In the genomic region with DNA sequence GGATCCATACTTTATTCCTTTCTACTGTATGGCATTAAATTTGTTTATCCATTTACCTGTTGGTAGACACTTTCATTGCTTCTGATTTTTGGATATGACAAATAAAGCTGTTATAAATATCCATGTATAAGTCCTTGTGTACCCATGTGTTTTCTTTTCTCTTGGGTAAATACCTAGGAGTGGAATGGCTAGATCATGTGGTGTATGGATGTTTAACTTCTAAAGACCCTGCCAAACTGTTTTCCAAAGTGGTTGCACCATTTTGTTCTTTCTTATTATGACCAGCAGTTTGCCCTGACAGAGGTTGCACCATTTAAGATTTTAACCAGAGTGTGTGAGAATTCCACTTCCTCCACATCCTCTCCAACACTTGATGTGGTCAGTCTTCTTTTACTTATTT, we compare ENCODE assay signal across 24 cellular contexts.
"Had no signal": no experiment of that assay in that cellular context is flagged by ENCODE, and none has a peak within 500 bp of the region (broad histone marks: within the 10 kb centered on the region; RNA-seq: fewer than 3 reads in every experiment).

No MANE protein-coding gene starts in this region.

- H3K36me3 ChIP-seq: colonic mucosa, esophagus muscularis mucosa, esophagus squamous epithelium, gastrocnemius medialis, gastroesophageal sphincter, heart left ventricle, heart right ventricle had no signal

- H3K4me1 ChIP-seq: colonic mucosa, esophagus muscularis mucosa, foreskin keratinocyte, gastrocnemius medialis, gastroesophageal sphincter, heart left ventricle, heart right ventricle had no signal

- DNase-seq: colonic mucosa; cortex of kidney; dermis blood vessel endothelial cell; dorsolateral prefrontal cortex; effector CD4-positive, alpha-beta T cell; effector CD8-positive, alpha-beta T cell; effector memory CD4-positive, alpha-beta T cell; effector memory CD8-positive, alpha-beta T cell; endodermal cell; esophagus squamous epithelium; foreskin fibroblast; foreskin keratinocyte; foreskin melanocyte; gastrocnemius medialis; glutamatergic neuron; head of caudate nucleus; heart left ventricle; heart right ventricle had no signal

- H3K4me3 ChIP-seq: colonic mucosa, coronary artery, dorsolateral prefrontal cortex, esophagus muscularis mucosa, esophagus squamous epithelium, gastrocnemius medialis, gastroesophageal sphincter, heart left ventricle, heart right ventricle, hepatocyte had no signal

- H3K27me3 Mint-ChIP-seq: effector memory CD8-positive, alpha-beta T cell had no signal

- H3K9me3 ChIP-seq: colonic mucosa, esophagus muscularis mucosa, esophagus squamous epithelium, gastrocnemius medialis, gastroesophageal sphincter, heart left ventricle, heart right ventricle had no signal

- H3K27ac Mint-ChIP-seq: dendritic cell treated with granulocyte-macrophage colony-stimulating factor and Interleukin-4, amounts not matched to agents 40 ng/mL and 50 ng/mL, for 4 days; effector memory CD8-positive, alpha-beta T cell; endodermal cell had no signal

- H3K27ac ChIP-seq: colonic mucosa, coronary artery, dorsolateral prefrontal cortex, epithelial cell of prostate, esophagus muscularis mucosa, esophagus squamous epithelium, foreskin keratinocyte, gastrocnemius medialis, gastroesophageal sphincter, heart left ventricle, heart right ventricle, hepatocyte had no signal

- H3K4me3 Mint-ChIP-seq: dendritic cell treated with granulocyte-macrophage colony-stimulating factor and Interleukin-4, amounts not matched to agents 40 ng/mL and 50 ng/mL, for 4 days; effector memory CD8-positive, alpha-beta T cell; endodermal cell had no signal

- H3K9me3 Mint-ChIP-seq: dendritic cell treated with granulocyte-macrophage colony-stimulating factor and Interleukin-4, amounts not matched to agents 40 ng/mL and 50 ng/mL, for 4 days; effector memory CD8-positive, alpha-beta T cell; endodermal cell had no signal
